Comparison of ENCODE assay signal across 16 cellular contexts in the genomic region with DNA sequence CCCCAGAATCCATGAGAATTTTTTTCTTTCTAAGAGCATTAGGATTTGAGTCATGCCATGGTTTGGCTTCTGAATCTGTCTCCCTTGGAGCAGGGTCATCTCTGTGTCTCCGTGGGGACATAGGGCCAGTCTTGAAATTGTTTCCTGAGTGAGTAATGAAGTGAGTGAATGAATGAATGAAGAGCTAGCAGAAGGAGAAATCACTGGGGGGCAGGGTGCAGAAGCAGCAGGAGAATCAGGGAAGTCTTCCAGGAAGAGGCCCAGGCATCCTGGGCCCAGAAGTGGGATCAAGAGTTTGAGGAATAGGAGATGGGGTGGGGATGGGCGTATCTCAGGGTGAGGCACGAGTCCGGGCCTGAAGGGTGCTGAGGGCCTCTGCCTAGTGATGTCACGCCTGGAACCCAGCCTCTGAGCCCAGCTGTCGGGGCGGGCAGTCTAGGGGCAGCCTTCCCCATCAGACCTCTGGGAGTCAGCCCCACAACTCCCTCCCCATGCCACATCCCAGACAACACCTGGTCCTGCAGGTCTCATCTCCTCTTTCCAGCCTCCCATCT. TPM values are rescaled to one million over a fixed set of nuclear protein-coding genes. Genes with fewer than 3 reads are reported as not detected.
DNase-seq lines count a peak whose midpoint lies in the region; ATAC-seq and TF ChIP-seq lines count a peak whose summit lies in the region.
"Had no signal": no experiment of that assay in that cellular context is flagged by ENCODE, and none has a peak within 500 bp of the region (broad histone marks: within the 10 kb centered on the region; RNA-seq: fewer than 3 reads in every experiment).

No MANE protein-coding gene starts in this region.

- no peaks in the 10 kb centered on the region for H4K20me1 ChIP-seq in BLaER1
- no peaks in the 10 kb centered on the region for H4K20me1 ChIP-seq in GM23248 (ENCODE audit: insufficient read depth)

- no peak overlapping the region for H3K4me3 Mint-ChIP-seq in nephron progenitor cell
- H3K4me3 Mint-ChIP-seq in stimulated activated naive CD8-positive, alpha-beta T cell treated with anti-CD3 and anti-CD28 coated beads, Interleukin-15, amount 100 ng/mL, for 72 hours = no peak overlapping the region
- H3K4me3 Mint-ChIP-seq: CD8-positive, alpha-beta T cell had no signal

- H3F3A ChIP-seq in GM23248 (ENCODE audit: insufficient read depth) = no peaks in the 10 kb centered on the region

- 57 to 71% methylated on average over 4 to 7 of the region's 7 CpGs for WGBS in GM23248 (ENCODE audit: low coverage in 1 of 2, low lambda C conversion rate in 2 of 2, missing lambda C conversion rate in 2 of 2), 2 experiments

- H3K36me3 ChIP-seq in BLaER1 (no peaks in the 10 kb centered on the region), GM23248 (ENCODE audit: low read depth) (no peaks in the 10 kb centered on the region), RWPE2 (ENCODE audit: low read depth) (no peaks in the 10 kb centered on the region)

- H3K27ac Mint-ChIP-seq in nephron progenitor cell = peak overlapping the region; percentile 52
- peak overlapping the region in 1 of 2 donors; percentile 85 for H3K27ac Mint-ChIP-seq in stimulated activated naive CD8-positive, alpha-beta T cell treated with anti-CD3 and anti-CD28 coated beads, Interleukin-15, amount 100 ng/mL, for 72 hours
- H3K27ac Mint-ChIP-seq: CD8-positive, alpha-beta T cell had no signal

- no peak overlapping the region for H2AFZ ChIP-seq in GM23248

- peak; percentile 19; the same call in 1 of the 3 replicates for ATAC-seq in RWPE2 (ENCODE audit: low read depth)
- no peak for ATAC-seq in GM21737 (IDR thresholded peaks at IDR 0.05; ENCODE audit: unreplicated experiment)
- no peak for ATAC-seq in GM21423 (IDR thresholded peaks at IDR 0.05; ENCODE audit: unreplicated experiment)
- no peak for ATAC-seq in stimulated activated naive CD8-positive, alpha-beta T cell treated with anti-CD3 and anti-CD28 coated beads, Interleukin-15, amount 100 ng/mL, for 72 hours
- ATAC-seq: CD8-positive, alpha-beta T cell had no signal

- DNase-seq in GM23248 (peak; percentile 18), RWPE2 (ENCODE audit: low spot score) (no peak), nephron progenitor cell (no peak), SW 1271 (lab: John Stamatoyannopoulos, UW) (no peak)
- DNase-seq in stimulated activated naive CD8-positive, alpha-beta T cell treated with anti-CD3 and anti-CD28 coated beads, Interleukin-15, amount 100 ng/mL, for 72 hours = no peak
- DNase-seq: CD8-positive, alpha-beta T cell; EL; NCI-H1436 treated with DMSO at 0.1 percent for 48 hours; NCI-H2081 treated with DMSO at 0.1 percent for 48 hours; NCI-H345; NCI-H748 treated with DMSO at 0.1 percent for 48 hours; SHP77 treated with DMSO at 0.1 percent for 48 hours had no signal

- H3K9me2 ChIP-seq in GM23248 (ENCODE audit: insufficient read depth) = no peaks in the 10 kb centered on the region

- H3K27ac ChIP-seq in BLaER1 (peak overlapping the region; percentile 82), GM23248 (no peak overlapping the region), RWPE2 (ENCODE audit: poor library complexity, severe bottlenecking) (no peak overlapping the region)
- H3K27ac ChIP-seq: A549 had no signal

- TF ChIP-seq CTCF in RWPE2 (IDR thresholded peaks at IDR 0.05; ENCODE audit: poor library complexity, severe bottlenecking) (no peak), nephron progenitor cell (IDR thresholded peaks at IDR 0.05) (no peak)

- no peaks in the 10 kb centered on the region for H3K36me3 Mint-ChIP-seq in nephron progenitor cell (ENCODE audit: low read depth)
- H3K36me3 Mint-ChIP-seq: CD8-positive, alpha-beta T cell had no signal

- in situ Hi-C loops in GM23248 (cut with MboI) = no loop called here

- no peak overlapping the region for H3K4me3 ChIP-seq in BLaER1
- no peak overlapping the region for H3K4me3 ChIP-seq in GM23248
- H3K4me3 ChIP-seq in RWPE2 (ENCODE audit: severe bottlenecking) = no peak overlapping the region
- H3K4me3 ChIP-seq: A549 had no signal

- H3K27me3 Mint-ChIP-seq in nephron progenitor cell (ENCODE audit: low read depth, poor library complexity) = peaks cover 8% of the 10 kb centered on the region
- H3K27me3 Mint-ChIP-seq in stimulated activated naive CD8-positive, alpha-beta T cell treated with anti-CD3 and anti-CD28 coated beads, Interleukin-15, amount 100 ng/mL, for 72 hours = peaks cover 4% of the 10 kb centered on the region

- H3K4me1 ChIP-seq in BLaER1 = peaks cover 75% of the 10 kb centered on the region
- no peaks in the 10 kb centered on the region; the same call in 1 of the 2 replicates for H3K4me1 ChIP-seq in GM23248 (ENCODE audit: insufficient read depth)
- no peaks in the 10 kb centered on the region for H3K4me1 ChIP-seq in RWPE2 (ENCODE audit: insufficient read depth, poor library complexity, severe bottlenecking)
- H3K4me1 ChIP-seq: A549 had no signal

- H3K9me3 ChIP-seq in BLaER1 (no peaks in the 10 kb centered on the region), GM23248 (ENCODE audit: low read depth) (no peaks in the 10 kb centered on the region), RWPE2 (ENCODE audit: severe bottlenecking) (no peaks in the 10 kb centered on the region)
- H3K9me3 ChIP-seq: A549 had no signal

- H3K9ac ChIP-seq in BLaER1 (0 out of 2 replicates have a peak overlapping the region, but pooled peaks have one; percentile 60), GM23248 (no peak overlapping the region)

- no peaks in the 10 kb centered on the region for H3K79me2 ChIP-seq in GM23248 (ENCODE audit: insufficient read depth)

- H3K4me1 Mint-ChIP-seq in nephron progenitor cell = peaks cover 54% of the 10 kb centered on the region
- H3K4me1 Mint-ChIP-seq in stimulated activated naive CD8-positive, alpha-beta T cell treated with anti-CD3 and anti-CD28 coated beads, Interleukin-15, amount 100 ng/mL, for 72 hours = peaks cover 32% of the 10 kb centered on the region

- peak overlapping the region; percentile 92 for H3K4me2 ChIP-seq in BLaER1
- H3K4me2 ChIP-seq in GM23248 (ENCODE audit: unreplicated experiment) = no peak overlapping the region
- H3K4me2 ChIP-seq: A549 had no signal

- no peaks in the 10 kb centered on the region for H3K9me3 Mint-ChIP-seq in nephron progenitor cell
- no peaks in the 10 kb centered on the region for H3K9me3 Mint-ChIP-seq in stimulated activated naive CD8-positive, alpha-beta T cell treated with anti-CD3 and anti-CD28 coated beads, Interleukin-15, amount 100 ng/mL, for 72 hours
- H3K9me3 Mint-ChIP-seq: CD8-positive, alpha-beta T cell had no signal

- no peaks in the 10 kb centered on the region for H3K27me3 ChIP-seq in BLaER1
- no peaks in the 10 kb centered on the region for H3K27me3 ChIP-seq in GM23248 (replicated peaks; ENCODE audit: insufficient read depth)
- H3K27me3 ChIP-seq in RWPE2 (ENCODE audit: insufficient read depth, poor library complexity, severe bottlenecking) = no peaks in the 10 kb centered on the region

RNA-seq across cellular contexts. Expression of a gene that starts 12.5 kb away (rescaled TPM):
- not detected in 2 replicates for total RNA-seq in GM23248 (2014; rRNA removed; shearing (Covaris generic))
- not detected in 2 replicates for polyA plus RNA-seq in GM23248 (2016; fragmentation: Nextera tagmentation; extraction: Ambion mirVana)

RNA-seq across cellular contexts. Expression of a gene that starts 44.7 kb away (rescaled TPM):
- total RNA-seq in GM23248 (2014; rRNA removed; shearing (Covaris generic)) = 13.4 and 16.9 TPM in 2 replicates
- polyA plus RNA-seq in GM23248 (2016; fragmentation: Nextera tagmentation; extraction: Ambion mirVana) = 12.1 and 13.9 TPM in 2 replicates

RNA-seq across cellular contexts. Expression of a gene that starts 57.8 kb away (rescaled TPM):
- total RNA-seq in GM23248 (2014; rRNA removed; shearing (Covaris generic)) = 26.2 and 27.1 TPM in 2 replicates
- polyA plus RNA-seq in GM23248 (2016; fragmentation: Nextera tagmentation; extraction: Ambion mirVana) = 20.2 and 20.6 TPM in 2 replicates
